In the genomic region with DNA sequence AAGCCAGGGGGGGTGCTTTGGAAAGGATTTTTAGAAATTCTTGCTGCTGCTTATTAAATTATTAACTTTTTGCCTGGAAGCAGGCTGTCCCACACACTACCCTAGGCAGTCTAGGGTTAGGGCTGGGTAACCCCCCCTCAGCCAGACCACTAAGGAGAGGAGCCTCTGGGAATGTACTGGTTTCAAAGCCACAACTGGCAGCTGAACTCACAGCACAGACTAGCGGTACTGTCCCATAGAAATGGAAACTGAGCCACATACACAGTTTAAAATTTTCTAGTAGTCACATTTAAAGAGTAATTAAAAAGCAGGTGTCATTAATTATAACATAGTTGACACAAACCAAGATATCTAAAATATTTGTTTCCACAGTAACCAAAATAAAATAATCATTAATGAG, we compare ENCODE assay signal across 1 cellular context.
TF ChIP-seq lines count a peak whose summit lies in the region.

No MANE protein-coding gene starts in this region.

TF ChIP-seq in GM12878, 131 proteins besides CTCF, POLR2A, EP300 and RAD21:
- TF ChIP-seq E2F8 (IDR thresholded peaks at IDR 0.05; ENCODE audit: low read depth, partially characterized antibody) = no peak
- TF ChIP-seq WRNIP1 (IDR thresholded peaks at IDR 0.05; ENCODE audit: borderline replicate concordance, low read depth, low read length) = no peak
- no peak for TF ChIP-seq ATF3 (IDR thresholded peaks at IDR 0.05; ENCODE audit: borderline replicate concordance, extremely low read depth, low read depth, low read length)
- TF ChIP-seq, protein P1, sequence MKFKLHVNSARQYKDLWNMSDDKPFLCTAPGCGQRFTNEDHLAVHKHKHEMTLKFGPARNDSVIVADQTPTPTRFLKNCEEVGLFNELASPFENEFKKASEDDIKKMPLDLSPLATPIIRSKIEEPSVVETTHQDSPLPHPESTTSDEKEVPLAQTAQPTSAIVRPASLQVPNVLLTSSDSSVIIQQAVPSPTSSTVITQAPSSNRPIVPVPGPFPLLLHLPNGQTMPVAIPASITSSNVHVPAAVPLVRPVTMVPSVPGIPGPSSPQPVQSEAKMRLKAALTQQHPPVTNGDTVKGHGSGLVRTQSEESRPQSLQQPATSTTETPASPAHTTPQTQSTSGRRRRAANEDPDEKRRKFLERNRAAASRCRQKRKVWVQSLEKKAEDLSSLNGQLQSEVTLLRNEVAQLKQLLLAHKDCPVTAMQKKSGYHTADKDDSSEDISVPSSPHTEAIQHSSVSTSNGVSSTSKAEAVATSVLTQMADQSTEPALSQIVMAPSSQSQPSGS (IDR thresholded peaks at IDR 0.05; ENCODE audit: low read length) = no peak
- TF ChIP-seq RBBP5 (conservative IDR thresholded peaks at IDR 0.05) = no peak
- TF ChIP-seq REST (IDR thresholded peaks at IDR 0.05; ENCODE audit: low read depth, low read length) = no peak
- TF ChIP-seq JUNB (IDR thresholded peaks at IDR 0.05) = no peak
- no peak for TF ChIP-seq ZNF24 (IDR thresholded peaks at IDR 0.05)
- TF ChIP-seq ZNF592 (IDR thresholded peaks at IDR 0.05) = no peak
- TF ChIP-seq CBX5 (IDR thresholded peaks at IDR 0.05; ENCODE audit: low read depth) = no peak
- TF ChIP-seq E4F1 (IDR thresholded peaks at IDR 0.05; ENCODE audit: borderline replicate concordance, partially characterized antibody) = no peak
- TF ChIP-seq SMAD1 (IDR thresholded peaks at IDR 0.05; ENCODE audit: low read depth, partially characterized antibody) = no peak
- TF ChIP-seq GATAD2B (conservative IDR thresholded peaks at IDR 0.05; ENCODE audit: low read depth) = no peak
